Comparison of ENCODE assay signal across 8 cellular contexts in the genomic region with DNA sequence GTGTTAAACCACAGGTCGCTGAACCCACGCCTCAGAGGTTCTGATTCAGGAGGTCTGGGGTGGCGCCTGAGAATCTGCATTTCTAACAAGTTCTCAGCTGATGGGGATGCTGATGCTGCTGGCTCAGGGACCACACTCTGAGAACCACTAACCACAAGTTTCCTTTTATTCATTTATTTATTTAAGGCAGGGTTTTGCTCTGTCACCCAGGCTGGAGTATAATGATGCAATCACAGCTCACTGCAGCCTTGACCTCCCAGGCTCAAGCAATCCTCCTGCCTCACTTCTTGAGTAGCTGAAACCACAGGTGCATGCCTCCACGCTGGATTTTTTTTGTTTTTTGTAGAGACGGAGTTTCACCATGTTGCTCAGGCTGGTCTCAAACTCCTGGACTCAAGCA.
DNase-seq lines count a peak whose midpoint lies in the region; ATAC-seq, FAIRE-seq and TF ChIP-seq lines count a peak whose summit lies in the region.
"Not testable (repeated sequence)": the region's sequence is repeated elsewhere in the genome, so short reads cannot be mapped to it uniquely, and the experiment has no call there.

No MANE protein-coding gene starts in this region.

- H3K4me3 ChIP-seq in astrocyte (ENCODE audit: insufficient read depth, low read depth, low read length) = not testable (repeated sequence)

- DNase-seq in AML-193 (lab: John Stamatoyannopoulos, UW) = peak; percentile 30 to 33
- DNase-seq in M059J (ENCODE audit: low read depth) = peak; percentile 67
- peak; percentile 29 for DNase-seq in SIG-M5 treated with dmso at 0.1 percent for 504 hours (lab: John Stamatoyannopoulos, UW; ENCODE audit: unreplicated experiment)
- peak; percentile 69 for DNase-seq in activated CD8-positive, alpha-beta memory T cell treated with anti-CD3 and anti-CD28 coated beads for 24 hours
- peak; percentile 44 for DNase-seq in astrocyte (ENCODE audit: low read depth)
- DNase-seq in immature natural killer cell = peak; percentile 39 to 67 (median 42)
- DNase-seq in stimulated activated CD8-positive, alpha-beta memory T cell treated with anti-CD3 and anti-CD28 coated beads, Interleukin-4, amount 100 ng/mL, for 24 hours (ENCODE audit: low read depth) = peak; percentile 14

- H3K79me2 ChIP-seq in astrocyte (ENCODE audit: insufficient read depth, low read length) = not testable (repeated sequence)

- peak; percentile 58 for ATAC-seq in GM18867 (IDR thresholded peaks at IDR 0.05; ENCODE audit: unreplicated experiment)

- H3K36me3 ChIP-seq in astrocyte (ENCODE audit: insufficient read depth, low read length) = not testable (repeated sequence)

- H3K9me3 ChIP-seq in astrocyte (ENCODE audit: insufficient read depth, low read depth, low read length) = not testable (repeated sequence)

- TF ChIP-seq CTCF in astrocyte (IDR thresholded peaks at IDR 0.05; ENCODE audit: insufficient read depth, low read depth, low read length) = not testable (repeated sequence)

- not testable (repeated sequence) for H3K9ac ChIP-seq in astrocyte (ENCODE audit: low read length)

- not testable (repeated sequence) for H3K27ac ChIP-seq in astrocyte (ENCODE audit: low read depth, low read length)

- not testable (repeated sequence) for H3K4me1 ChIP-seq in astrocyte (ENCODE audit: insufficient read depth, low read length)

- FAIRE-seq in astrocyte (lab: Jason Lieb, UNC) = not testable (repeated sequence)

- H3K27ac Mint-ChIP-seq in astrocyte (ENCODE audit: unreplicated experiment) (peak overlapping the region; percentile 67), immature natural killer cell (peak overlapping the region in 1 of 6 donors; percentile 50)

- H4K20me1 ChIP-seq in astrocyte (ENCODE audit: insufficient read depth, low read length) = not testable (repeated sequence)

- not testable (repeated sequence) for H3K36me3 Mint-ChIP-seq in astrocyte (ENCODE audit: low read depth, unreplicated experiment); immature natural killer cell

- H3K4me1 Mint-ChIP-seq in astrocyte (ENCODE audit: low read depth, unreplicated experiment) = not testable (repeated sequence)
- peaks cover 16% of the 10 kb centered on the region in 2 donors for H3K4me1 Mint-ChIP-seq in immature natural killer cell

- H3K4me2 ChIP-seq in astrocyte (ENCODE audit: low read length) = not testable (repeated sequence)

- H3K27me3 ChIP-seq in astrocyte (ENCODE audit: insufficient read depth, low read length) = peaks cover 13% of the 10 kb centered on the region

- not testable (repeated sequence) for H2AFZ ChIP-seq in astrocyte (ENCODE audit: low read depth, low read length)

- H3K4me3 Mint-ChIP-seq in astrocyte (ENCODE audit: unreplicated experiment) = not testable (repeated sequence)
- H3K4me3 Mint-ChIP-seq in immature natural killer cell = peak overlapping the region in 4 of 5 donors; percentile 7 to 53 (median 33)

- not testable (repeated sequence) for H3K9me3 Mint-ChIP-seq in astrocyte (ENCODE audit: unreplicated experiment); immature natural killer cell

- H3K27me3 Mint-ChIP-seq in astrocyte (ENCODE audit: low read depth, unreplicated experiment) (peaks cover 24% of the 10 kb centered on the region), immature natural killer cell (ENCODE audit: low read depth in 3 of 3) (peaks cover 7 to 12% (median 10%) of the 10 kb centered on the region in 3 donors)

Comparison
In these comparisons a context has a peak if more than half of its experiments do, and no peak if none do; other contexts are left out.
1. DNase-seq: peak in every context shown above with its lines; median percentile 69 in activated CD8-positive, alpha-beta memory T cell treated with anti-CD3 and anti-CD28 coated beads for 24 hours; 67 in M059J; 44 in astrocyte; 42 in immature natural killer cell; 32 in AML-193; 29 in SIG-M5 treated with dmso at 0.1 percent for 504 hours; 14 in stimulated activated CD8-positive, alpha-beta memory T cell treated with anti-CD3 and anti-CD28 coated beads, Interleukin-4, amount 100 ng/mL, for 24 hours.